ENCODE assay signal across 1 cellular context in genomic region chr2:197908940-197909339, GRCh38.
TF ChIP-seq lines count a peak whose summit lies in the region.

No MANE protein-coding gene starts in this region.

TF ChIP-seq in SK-N-SH treated with all-trans-retinoic acid at 6 μM for 48 hours, 23 proteins besides CTCF, POLR2A, EP300 and RAD21 (continued from another document):
- TF ChIP-seq, protein P1, sequence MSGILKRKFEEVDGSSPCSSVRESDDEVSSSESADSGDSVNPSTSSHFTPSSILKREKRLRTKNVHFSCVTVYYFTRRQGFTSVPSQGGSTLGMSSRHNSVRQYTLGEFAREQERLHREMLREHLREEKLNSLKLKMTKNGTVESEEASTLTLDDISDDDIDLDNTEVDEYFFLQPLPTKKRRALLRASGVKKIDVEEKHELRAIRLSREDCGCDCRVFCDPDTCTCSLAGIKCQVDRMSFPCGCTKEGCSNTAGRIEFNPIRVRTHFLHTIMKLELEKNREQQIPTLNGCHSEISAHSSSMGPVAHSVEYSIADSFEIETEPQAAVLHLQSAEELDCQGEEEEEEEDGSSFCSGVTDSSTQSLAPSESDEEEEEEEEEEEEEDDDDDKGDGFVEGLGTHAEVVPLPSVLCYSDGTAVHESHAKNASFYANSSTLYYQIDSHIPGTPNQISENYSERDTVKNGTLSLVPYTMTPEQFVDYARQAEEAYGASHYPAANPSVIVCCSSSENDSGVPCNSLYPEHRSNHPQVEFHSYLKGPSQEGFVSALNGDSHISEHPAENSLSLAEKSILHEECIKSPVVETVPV (CRISPR knock-in tag; IDR thresholded peaks at IDR 0.05) = no peak
- TF ChIP-seq PPARA (CRISPR knock-in tag; IDR thresholded peaks at IDR 0.05; ENCODE audit: borderline replicate concordance) = no peak
